Comparison of ENCODE assay signal across 8 cellular contexts in the genomic region with DNA sequence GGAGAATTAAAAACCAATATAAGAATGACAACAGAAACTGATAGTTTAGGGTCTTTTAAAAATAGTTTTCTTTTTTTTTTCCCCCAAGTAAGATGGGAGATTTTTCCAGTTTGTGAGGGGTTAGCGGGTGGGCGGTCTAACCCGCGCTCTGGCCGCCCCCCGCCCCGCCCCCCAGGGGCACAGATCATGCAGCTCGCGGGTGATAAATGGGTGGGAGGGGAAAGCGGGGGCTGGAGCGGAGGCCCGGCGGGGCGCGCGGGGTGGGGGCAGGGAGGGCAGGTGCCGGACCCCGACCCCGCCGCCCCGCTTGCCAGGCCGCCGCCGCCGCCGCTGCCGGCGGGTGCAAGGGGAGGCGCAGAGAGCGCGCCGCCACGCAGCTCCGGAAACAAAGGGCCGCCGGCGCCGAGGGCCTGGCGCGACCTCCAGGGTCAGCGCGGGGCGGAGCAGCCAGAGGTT.
A peak's percentile ranks its signal among the peaks of the same experiment; 100 is the strongest.
DNase-seq lines count a peak whose midpoint lies in the region; ATAC-seq, FAIRE-seq and TF ChIP-seq lines count a peak whose summit lies in the region.

No MANE protein-coding gene starts in this region.

- ATAC-seq in HG03565 (IDR thresholded peaks at IDR 0.05; ENCODE audit: unreplicated experiment) (no peak), HG03439 (IDR thresholded peaks at IDR 0.05; ENCODE audit: unreplicated experiment) (no peak)

- no peak for FAIRE-seq in urothelium cell line (lab: Jason Lieb, UNC)

- peaks cover 18% of the 10 kb centered on the region for H3F3A ChIP-seq in DOHH2 (ENCODE audit: control insufficient read depth, insufficient read depth)

- H3K27ac ChIP-seq in DOHH2 (ENCODE audit: low read depth, low read length) (no peak overlapping the region), KMS-11 (no peak overlapping the region), ectodermal cell (ENCODE audit: insufficient read depth, low read depth, low read length, poor library complexity, severe bottlenecking) (peak overlapping the region; percentile 87), neutrophil (peak overlapping the region; percentile 86)

- H3K4me2 ChIP-seq in DOHH2 (ENCODE audit: low read length) = peak overlapping the region; percentile 89
- H3K4me2 ChIP-seq in KMS-11 = peak overlapping the region; percentile 100

- H3K27me3 ChIP-seq in DOHH2 (ENCODE audit: control insufficient read depth, low read length) = peaks cover 51% of the 10 kb centered on the region
- peaks cover 50% of the 10 kb centered on the region for H3K27me3 ChIP-seq in KMS-11 (ENCODE audit: insufficient read depth, low read depth)
- H3K27me3 ChIP-seq in ectodermal cell (ENCODE audit: control insufficient read depth, insufficient read depth, low read length, poor library complexity, severe bottlenecking) = peaks cover 33% of the 10 kb centered on the region
- no peaks in the 10 kb centered on the region for H3K27me3 ChIP-seq in neutrophil

- H2AFZ ChIP-seq in KMS-11 (ENCODE audit: low read depth) = peak overlapping the region; percentile 89

- TF ChIP-seq CTCF in DOHH2 (IDR thresholded peaks at IDR 0.05; ENCODE audit: low read depth, low read length, poor library complexity, severe bottlenecking) (no peak), KMS-11 (conservative IDR thresholded peaks at IDR 0.05; ENCODE audit: low read depth, low read length) (no peak), neutrophil (IDR thresholded peaks at IDR 0.05) (no peak)

- H3K36me3 ChIP-seq in DOHH2 (ENCODE audit: control insufficient read depth, low read length) (no peaks in the 10 kb centered on the region), KMS-11 (ENCODE audit: insufficient read depth) (no peaks in the 10 kb centered on the region), ectodermal cell (ENCODE audit: control insufficient read depth, insufficient read depth, low read length) (no peaks in the 10 kb centered on the region), neutrophil (no peaks in the 10 kb centered on the region)

- 0 to 1% methylated on average over 37 to 43 of the region's 43 CpGs for WGBS in ectodermal cell, 2 experiments

- H3K4me1 ChIP-seq in DOHH2 (ENCODE audit: control insufficient read depth, low read length) (peaks cover 49% of the 10 kb centered on the region), KMS-11 (ENCODE audit: low read depth, poor library complexity, severe bottlenecking) (peaks cover 32% of the 10 kb centered on the region), ectodermal cell (ENCODE audit: control insufficient read depth, insufficient read depth, low read length) (peaks cover 31% of the 10 kb centered on the region), neutrophil (ENCODE audit: control insufficient read depth in 1 of 2, insufficient read depth in 1 of 2, low read depth in 1 of 2, low read length in 1 of 2) (peaks cover 25 to 32% of the 10 kb centered on the region in 2 experiments)

- H3K4me3 ChIP-seq in DOHH2 (ENCODE audit: low read length) (peak overlapping the region; percentile 67), KMS-11 (IDR thresholded peaks at IDR 0.05; ENCODE audit: insufficient read depth, low read depth, low read length) (no peak overlapping the region), ectodermal cell (ENCODE audit: insufficient read depth, low read depth, low read length) (peak overlapping the region; percentile 67), neutrophil (ENCODE audit: low read depth in 1 of 2, low read length in 1 of 2) (peak overlapping the region; percentile 83 to 86)

- H3K9me2 ChIP-seq in DOHH2 (replicated peaks; ENCODE audit: control insufficient read depth, low read length) = no peaks in the 10 kb centered on the region

- peaks cover 3% of the 10 kb centered on the region; the same call in 1 of the 2 replicates for H3K79me2 ChIP-seq in DOHH2 (ENCODE audit: control insufficient read depth, low read length)
- H3K79me2 ChIP-seq in KMS-11 (ENCODE audit: insufficient read depth, low read depth) = no peaks in the 10 kb centered on the region

- H4K20me1 ChIP-seq in DOHH2 (ENCODE audit: control insufficient read depth, insufficient read depth, low read depth, low read length) (peaks cover 3% of the 10 kb centered on the region; the same call in 1 of the 2 replicates), KMS-11 (ENCODE audit: insufficient read depth) (no peaks in the 10 kb centered on the region)

- DNase-seq in hippocampal formation (lab: John Stamatoyannopoulos, UW) (no peak), urothelium cell line (ENCODE audit: low spot score) (no peak)

- H3K9me3 ChIP-seq in DOHH2 (ENCODE audit: control insufficient read depth, insufficient read depth, low read length) = no peaks in the 10 kb centered on the region
- no peaks in the 10 kb centered on the region for H3K9me3 ChIP-seq in ectodermal cell (ENCODE audit: control insufficient read depth, low read length)
- no peaks in the 10 kb centered on the region for H3K9me3 ChIP-seq in neutrophil

- no peak overlapping the region; the same call in 1 of the 2 replicates for H3K9ac ChIP-seq in KMS-11

Comparison
In these comparisons a context has a peak if more than half of its experiments do, and no peak if none do; other contexts are left out.
1. H3K27ac ChIP-seq: peak in ectodermal cell (single experiment) and neutrophil (single experiment); none in DOHH2 (single experiment) and KMS-11 (single experiment).